In the genomic region with DNA sequence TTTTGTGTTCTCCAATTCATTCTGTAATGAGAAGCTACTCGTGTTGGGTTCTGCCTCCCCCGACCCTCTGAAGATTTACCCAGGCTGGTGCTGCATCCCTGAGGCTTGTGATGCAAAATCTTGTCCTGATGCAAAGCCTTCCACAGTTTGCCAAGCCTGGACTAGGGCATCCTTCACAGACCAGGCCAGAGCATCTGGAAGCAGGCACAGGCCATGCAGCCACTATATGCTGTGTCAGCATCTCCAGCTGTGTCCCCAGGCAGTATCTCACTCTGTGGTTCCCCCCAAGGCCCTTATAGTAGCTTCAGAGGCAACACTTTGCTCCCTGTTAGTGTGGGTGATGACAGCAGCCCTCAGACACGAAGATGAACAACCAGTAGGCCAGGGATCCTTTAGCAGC, we compare ENCODE assay signal across 2 cellular contexts.
TF ChIP-seq lines count a peak whose summit lies in the region.

No MANE protein-coding gene starts in this region.

TF ChIP-seq in A549, 52 proteins besides CTCF, POLR2A, EP300 and RAD21:
- no peak for TF ChIP-seq HEYL (CRISPR knock-in tag; IDR thresholded peaks at IDR 0.05)
- TF ChIP-seq MAFK (IDR thresholded peaks at IDR 0.05; ENCODE audit: partially characterized antibody), result peak; percentile 77
- TF ChIP-seq, protein P1, sequence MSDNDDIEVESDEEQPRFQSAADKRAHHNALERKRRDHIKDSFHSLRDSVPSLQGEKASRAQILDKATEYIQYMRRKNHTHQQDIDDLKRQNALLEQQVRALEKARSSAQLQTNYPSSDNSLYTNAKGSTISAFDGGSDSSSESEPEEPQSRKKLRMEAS (IDR thresholded peaks at IDR 0.05), result no peak
- TF ChIP-seq POLR2AphosphoS2 (conservative IDR thresholded peaks at IDR 0.05; ENCODE audit: low read length), result no peak
- no peak for TF ChIP-seq FOSB (CRISPR knock-in tag; IDR thresholded peaks at IDR 0.05)
TF ChIP-seq in A549: peak in this region for 1.

TF ChIP-seq in K562, 482 proteins besides CTCF, POLR2A, EP300 and RAD21:
- TF ChIP-seq ZNF445 (CRISPR knock-in tag; IDR thresholded peaks at IDR 0.05; ENCODE audit: low read depth) (no peak), MAFF (IDR thresholded peaks at IDR 0.05; ENCODE audit: low read length) (peak; percentile 16; the same call in 1 of the 2 replicates), NONO (IDR thresholded peaks at IDR 0.05; ENCODE audit: low read depth in 2 of 2, low read length in 1 of 2) (no peak), KDM4B (IDR thresholded peaks at IDR 0.05; ENCODE audit: borderline replicate concordance in 2 of 2, low read depth in 1 of 2) (no peak), ZNF174 (CRISPR knock-in tag; IDR thresholded peaks at IDR 0.05) (no peak), DPF2 (IDR thresholded peaks at IDR 0.05) (no peak), MAFG (tag; conservative IDR thresholded peaks at IDR 0.05) (0 out of 2 replicates have a peak, but pooled peaks have one; percentile 6), MAFK (IDR thresholded peaks at IDR 0.05; ENCODE audit: low read length) (peak; percentile 51; the same call in 1 of the 2 replicates), ZNF316 (IDR thresholded peaks at IDR 0.05) (peak; percentile 55; the same call in 1 of the 2 replicates), CC2D1A (IDR thresholded peaks at IDR 0.05) (no peak), XRCC5 (IDR thresholded peaks at IDR 0.05; ENCODE audit: low read depth, low read length) (no peak), C11orf30 (IDR thresholded peaks at IDR 0.05; ENCODE audit: low read depth) (0 out of 2 replicates have a peak, but pooled peaks have one; percentile 24)
